Comparison of ENCODE assay signal across 8 cellular contexts in genomic region chr15:32936283-32936918, GRCh38.
DNase-seq lines count a peak whose midpoint lies in the region; ATAC-seq and TF ChIP-seq lines count a peak whose summit lies in the region.

No MANE protein-coding gene starts in this region.

- H3K27ac ChIP-seq in KMS-11: no peak overlapping the region

- H3K27me3 ChIP-seq in KMS-11 (ENCODE audit: insufficient read depth, low read depth): no peaks in the 10 kb centered on the region

- H3K4me1 Mint-ChIP-seq in chondrocyte (ENCODE audit: low read depth) (peaks cover 14% of the 10 kb centered on the region), nephron (peaks cover 2% of the 10 kb centered on the region)
- H3K4me1 Mint-ChIP-seq in effector memory CD8-positive, alpha-beta T cell (ENCODE audit: low read depth in 2 of 2): no peaks in the 10 kb centered on the region

- no peak overlapping the region for H3K27ac Mint-ChIP-seq in chondrocyte (ENCODE audit: unreplicated experiment)
- H3K27ac Mint-ChIP-seq in nephron: no peak overlapping the region
- no peak overlapping the region for H3K27ac Mint-ChIP-seq in effector memory CD8-positive, alpha-beta T cell

- DNase-seq in DMS114 treated with DMSO at 0.1 percent for 48 hours (lab: John Stamatoyannopoulos, UW; ENCODE audit: unreplicated experiment): peak; percentile 52
- no peak for DNase-seq in chondrocyte (ENCODE audit: low spot score)
- no peak for DNase-seq in activated T-cell treated with anti-CD3 and anti-CD28 coated beads for 4 hours
- no peak for DNase-seq in effector memory CD8-positive, alpha-beta T cell

- H3K4me2 ChIP-seq in KMS-11: no peak overlapping the region

- H3K36me3 Mint-ChIP-seq in chondrocyte (ENCODE audit: low read depth): peaks cover 7% of the 10 kb centered on the region
- peaks cover 15% of the 10 kb centered on the region for H3K36me3 Mint-ChIP-seq in nephron (ENCODE audit: low read depth)
- H3K36me3 Mint-ChIP-seq in effector memory CD8-positive, alpha-beta T cell (ENCODE audit: insufficient read depth): no peaks in the 10 kb centered on the region

- H2AFZ ChIP-seq in KMS-11 (ENCODE audit: low read depth): no peak overlapping the region

- ATAC-seq in GM21717 (IDR thresholded peaks at IDR 0.05; ENCODE audit: unreplicated experiment) (no peak), HG02973 (IDR thresholded peaks at IDR 0.05; ENCODE audit: unreplicated experiment) (no peak)
- no peak for ATAC-seq in effector memory CD8-positive, alpha-beta T cell (replicated peaks)

- no peaks in the 10 kb centered on the region for H3K79me2 ChIP-seq in KMS-11 (ENCODE audit: insufficient read depth, low read depth)

- no peaks in the 10 kb centered on the region for H3K27me3 Mint-ChIP-seq in chondrocyte (ENCODE audit: low read depth)
- peaks cover 6% of the 10 kb centered on the region for H3K27me3 Mint-ChIP-seq in nephron (ENCODE audit: low read depth)
- peaks cover 0 to 32% of the 10 kb centered on the region in 2 donors for H3K27me3 Mint-ChIP-seq in effector memory CD8-positive, alpha-beta T cell

- no peaks in the 10 kb centered on the region for H3K36me3 ChIP-seq in KMS-11 (ENCODE audit: insufficient read depth)

- H3K9me3 Mint-ChIP-seq in chondrocyte (ENCODE audit: low read depth) (peaks cover 9% of the 10 kb centered on the region), nephron (peaks cover 20% of the 10 kb centered on the region)
- H3K9me3 Mint-ChIP-seq in effector memory CD8-positive, alpha-beta T cell: peaks cover 0 to 15% of the 10 kb centered on the region in 2 donors

- no peak overlapping the region for H3K4me3 ChIP-seq in KMS-11 (IDR thresholded peaks at IDR 0.05; ENCODE audit: insufficient read depth, low read depth, low read length)

- peak; percentile 55; the same call in 1 of the 2 replicates for TF ChIP-seq CTCF in KMS-11 (conservative IDR thresholded peaks at IDR 0.05; ENCODE audit: low read depth, low read length)
- TF ChIP-seq CTCF in chondrocyte (IDR thresholded peaks at IDR 0.05): peak; percentile 77
- peak; percentile 22 to 30 (median 29) for TF ChIP-seq CTCF in nephron (IDR thresholded peaks at IDR 0.05; ENCODE audit: unreplicated experiment in 3 of 3)

- no peak overlapping the region for H3K9ac ChIP-seq in KMS-11

- no peaks in the 10 kb centered on the region for H4K20me1 ChIP-seq in KMS-11 (ENCODE audit: insufficient read depth)

- no peak overlapping the region for H3K4me3 Mint-ChIP-seq in chondrocyte (ENCODE audit: unreplicated experiment)
- H3K4me3 Mint-ChIP-seq in nephron: no peak overlapping the region
- H3K4me3 Mint-ChIP-seq in effector memory CD8-positive, alpha-beta T cell: no peak overlapping the region

- no peaks in the 10 kb centered on the region for H3K4me1 ChIP-seq in KMS-11 (ENCODE audit: low read depth, poor library complexity, severe bottlenecking)
